In the genomic region with DNA sequence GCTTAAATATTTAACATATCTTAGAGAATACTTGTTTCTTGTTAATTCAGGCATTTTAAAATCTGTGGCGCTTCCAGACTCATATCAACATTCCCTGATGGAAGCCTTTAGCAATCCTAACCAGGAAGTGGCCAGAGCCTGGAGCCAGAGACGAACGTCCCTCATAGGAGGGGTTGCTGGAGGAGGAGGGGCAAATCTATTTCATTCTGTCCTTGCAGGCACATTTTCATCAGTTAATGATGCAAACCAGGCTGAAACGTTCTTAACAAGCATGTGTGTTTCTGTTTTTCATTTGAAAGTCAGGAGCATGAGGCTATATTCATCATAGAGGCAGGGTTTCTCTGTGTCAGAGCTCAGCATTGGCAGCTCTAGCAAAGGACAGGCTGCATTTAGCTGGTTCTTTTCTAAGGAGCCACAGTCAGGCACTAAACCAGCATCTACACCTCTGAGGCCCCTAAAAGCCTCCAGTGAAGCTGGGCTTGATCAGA, we compare ENCODE assay signal across 2 cellular contexts.
TF ChIP-seq lines count a peak whose summit lies in the region.

No MANE protein-coding gene starts in this region.

TF ChIP-seq in A549, 52 proteins besides CTCF, POLR2A, EP300 and RAD21:
- TF ChIP-seq HDAC2 (IDR thresholded peaks at IDR 0.05) (no peak), CEBPB (IDR thresholded peaks at IDR 0.05) (no peak), FOSL2 (IDR thresholded peaks at IDR 0.05) (no peak), FOSL2 (CRISPR knock-in tag; IDR thresholded peaks at IDR 0.05) (no peak), RNF2 (IDR thresholded peaks at IDR 0.05; ENCODE audit: borderline replicate concordance, low read depth) (no peak), ATOH8 (CRISPR knock-in tag; IDR thresholded peaks at IDR 0.05; ENCODE audit: low read depth) (no peak), BHLHE40 (IDR thresholded peaks at IDR 0.05; ENCODE audit: low read depth, low read length) (no peak), RCOR1 (IDR thresholded peaks at IDR 0.05; ENCODE audit: low read depth, low read length) (no peak), PHF8 (IDR thresholded peaks at IDR 0.05; ENCODE audit: borderline replicate concordance, low read depth) (no peak), GATA3 (IDR thresholded peaks at IDR 0.05; ENCODE audit: borderline replicate concordance) (no peak), ELK1 (IDR thresholded peaks at IDR 0.05; ENCODE audit: low read depth, low read length) (no peak), FOSB (CRISPR knock-in tag; IDR thresholded peaks at IDR 0.05) (no peak), ESRRA (IDR thresholded peaks at IDR 0.05; ENCODE audit: borderline replicate concordance, low read length) (no peak), SREBF2 (IDR thresholded peaks at IDR 0.05) (no peak), HOXA7 (CRISPR knock-in tag; IDR thresholded peaks at IDR 0.05) (no peak), CHD4 (IDR thresholded peaks at IDR 0.05; ENCODE audit: borderline replicate concordance) (no peak), EHF (CRISPR knock-in tag; IDR thresholded peaks at IDR 0.05) (no peak)
- TF ChIP-seq, protein P1, sequence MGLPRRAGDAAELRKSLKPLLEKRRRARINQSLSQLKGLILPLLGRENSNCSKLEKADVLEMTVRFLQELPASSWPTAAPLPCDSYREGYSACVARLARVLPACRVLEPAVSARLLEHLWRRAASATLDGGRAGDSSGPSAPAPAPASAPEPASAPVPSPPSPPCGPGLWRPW (IDR thresholded peaks at IDR 0.05): no peak
- TF ChIP-seq, protein P2, sequence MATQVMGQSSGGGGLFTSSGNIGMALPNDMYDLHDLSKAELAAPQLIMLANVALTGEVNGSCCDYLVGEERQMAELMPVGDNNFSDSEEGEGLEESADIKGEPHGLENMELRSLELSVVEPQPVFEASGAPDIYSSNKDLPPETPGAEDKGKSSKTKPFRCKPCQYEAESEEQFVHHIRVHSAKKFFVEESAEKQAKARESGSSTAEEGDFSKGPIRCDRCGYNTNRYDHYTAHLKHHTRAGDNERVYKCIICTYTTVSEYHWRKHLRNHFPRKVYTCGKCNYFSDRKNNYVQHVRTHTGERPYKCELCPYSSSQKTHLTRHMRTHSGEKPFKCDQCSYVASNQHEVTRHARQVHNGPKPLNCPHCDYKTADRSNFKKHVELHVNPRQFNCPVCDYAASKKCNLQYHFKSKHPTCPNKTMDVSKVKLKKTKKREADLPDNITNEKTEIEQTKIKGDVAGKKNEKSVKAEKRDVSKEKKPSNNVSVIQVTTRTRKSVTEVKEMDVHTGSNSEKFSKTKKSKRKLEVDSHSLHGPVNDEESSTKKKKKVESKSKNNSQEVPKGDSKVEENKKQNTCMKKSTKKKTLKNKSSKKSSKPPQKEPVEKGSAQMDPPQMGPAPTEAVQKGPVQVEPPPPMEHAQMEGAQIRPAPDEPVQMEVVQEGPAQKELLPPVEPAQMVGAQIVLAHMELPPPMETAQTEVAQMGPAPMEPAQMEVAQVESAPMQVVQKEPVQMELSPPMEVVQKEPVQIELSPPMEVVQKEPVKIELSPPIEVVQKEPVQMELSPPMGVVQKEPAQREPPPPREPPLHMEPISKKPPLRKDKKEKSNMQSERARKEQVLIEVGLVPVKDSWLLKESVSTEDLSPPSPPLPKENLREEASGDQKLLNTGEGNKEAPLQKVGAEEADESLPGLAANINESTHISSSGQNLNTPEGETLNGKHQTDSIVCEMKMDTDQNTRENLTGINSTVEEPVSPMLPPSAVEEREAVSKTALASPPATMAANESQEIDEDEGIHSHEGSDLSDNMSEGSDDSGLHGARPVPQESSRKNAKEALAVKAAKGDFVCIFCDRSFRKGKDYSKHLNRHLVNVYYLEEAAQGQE (IDR thresholded peaks at IDR 0.05): no peak

TF ChIP-seq in endothelial cell of umbilical vein, 7 proteins besides CTCF, POLR2A, EP300 and RAD21:
- TF ChIP-seq GATA2 (IDR thresholded peaks at IDR 0.05; ENCODE audit: insufficient read depth, insufficient read length, low read depth, low read length) (no peak), EZH2 (IDR thresholded peaks at IDR 0.05; ENCODE audit: borderline replicate concordance, low read depth, low read length, severe bottlenecking) (no peak), MAX (IDR thresholded peaks at IDR 0.05; ENCODE audit: insufficient read depth, insufficient read length) (no peak)
